20 cellular contexts compared by ENCODE assay signal in genomic region chr1:224559971-224560728, GRCh38. TPM values are rescaled to one million over a fixed set of nuclear protein-coding genes. Genes with fewer than 3 reads are reported as not detected.
DNase-seq lines count a peak whose midpoint lies in the region; FAIRE-seq and TF ChIP-seq lines count a peak whose summit lies in the region.
"Had no signal": no experiment of that assay in that cellular context is flagged by ENCODE, and none has a peak within 500 bp of the region (broad histone marks: within the 10 kb centered on the region; RNA-seq: fewer than 3 reads in every experiment).

No MANE protein-coding gene starts in this region.

- H3K4me3 ChIP-seq in breast epithelium, result no peak overlapping the region
- no peak overlapping the region for H3K4me3 ChIP-seq in skeletal muscle satellite cell (ENCODE audit: low read length)
- H3K4me3 ChIP-seq in WERI-Rb-1 (ENCODE audit: low read depth, low read length), result no peak overlapping the region
- H3K4me3 ChIP-seq: BLaER1 treated with 17β-estradiol and CSF1 and Interleukin-3, amounts not matched to agents 10 nM and 100 nM had no signal

- H3K27me3 Mint-ChIP-seq in MCF 10A (ENCODE audit: insufficient read depth, unreplicated experiment), result no peaks in the 10 kb centered on the region

- H3K4me2 ChIP-seq in skeletal muscle satellite cell (ENCODE audit: low read length), result peak overlapping the region; percentile 41
- H3K4me2 ChIP-seq: BLaER1 treated with 17β-estradiol and CSF1 and Interleukin-3, amounts not matched to agents 10 nM and 100 nM had no signal

- CTCF ChIA-PET in MCF 10A (lab: Yijun Ruan, JAX), result interaction anchor here (1.0 to 2.3 kb wide), 4 partner anchors 17 to 292 kb away, joined by 3 to 13 read pairs (median 4); no protein-coding TSS in a partner anchor
- CTCF ChIA-PET in RWPE1 (lab: Yijun Ruan, JAX), result no interaction called here

- POLR2A ChIA-PET in MCF 10A (lab: Yijun Ruan, JAX) (no interaction called here), RWPE1 (lab: Yijun Ruan, JAX; ENCODE audit: low non-redundant PET) (no interaction called here)

- H3K27ac Mint-ChIP-seq in MCF 10A (ENCODE audit: low read depth, unreplicated experiment), result peak overlapping the region; percentile 14

- FAIRE-seq in GM12891 (lab: Jason Lieb, UNC), result no peak
- FAIRE-seq: GM12892, H54 had no signal

- H3K9me3 ChIP-seq in breast epithelium (no peaks in the 10 kb centered on the region), skeletal muscle satellite cell (replicated peaks; ENCODE audit: low read length) (no peaks in the 10 kb centered on the region), WERI-Rb-1 (ENCODE audit: severe bottlenecking) (no peaks in the 10 kb centered on the region)

- no peak for TF ChIP-seq CTCF in MCF 10A (IDR thresholded peaks at IDR 0.05; ENCODE audit: unreplicated experiment)
- no peak for TF ChIP-seq CTCF in breast epithelium (IDR thresholded peaks at IDR 0.05)
- no peak for TF ChIP-seq CTCF in RWPE1 (conservative IDR thresholded peaks at IDR 0.05; ENCODE audit: low read depth)
- no peak for TF ChIP-seq CTCF in WERI-Rb-1 (IDR thresholded peaks at IDR 0.05; ENCODE audit: low read depth, low read length)

- peaks cover 35% of the 10 kb centered on the region for H3K4me1 Mint-ChIP-seq in MCF 10A (ENCODE audit: insufficient read depth, unreplicated experiment)

- TF ChIP-seq POLR2A in breast epithelium (IDR thresholded peaks at IDR 0.05) (no peak), GM12891 (IDR thresholded peaks at IDR 0.05; ENCODE audit: low read depth, low read length) (no peak)

- no peaks in the 10 kb centered on the region for H3K9me3 Mint-ChIP-seq in MCF 10A (ENCODE audit: unreplicated experiment)

- no TSS peak for BruUV-seq in MCF 10A (replicated peaks; lab: Mats Ljungman, UMichigan)

- intact Hi-C loops in MCF 10A (cut with micrococcal nuclease) (no loop called here), breast epithelium (cut with DNase I; ENCODE audit: low total_unique reads) (no loop called here)

- H3K36me3 ChIP-seq in breast epithelium, result no peaks in the 10 kb centered on the region
- H3K36me3 ChIP-seq in skeletal muscle satellite cell (ENCODE audit: insufficient read depth, low read length), result no peaks in the 10 kb centered on the region
- no peaks in the 10 kb centered on the region for H3K36me3 ChIP-seq in WERI-Rb-1
- H3K36me3 ChIP-seq: BLaER1 treated with 17β-estradiol and CSF1 and Interleukin-3, amounts not matched to agents 10 nM and 100 nM had no signal

- H3K27ac ChIP-seq in breast epithelium (no peak overlapping the region), RWPE1 (peak overlapping the region; percentile 64; the same call in 1 of the 2 replicates), epithelial cell of prostate (peak overlapping the region; percentile 82), WERI-Rb-1 (no peak overlapping the region)
- H3K27ac ChIP-seq: 22Rv1; BLaER1 treated with 17β-estradiol and CSF1 and Interleukin-3, amounts not matched to agents 10 nM and 100 nM had no signal

- no peak for DNase-seq in MCF 10A (ENCODE audit: unreplicated experiment)
- no peak for DNase-seq in breast epithelium (ENCODE audit: low spot score in 2 of 2)
- peak; percentile 62 for DNase-seq in RWPE1 (ENCODE audit: low spot score)
- no peak for DNase-seq in epithelial cell of prostate (ENCODE audit: low read depth, low spot score)
- no peak for DNase-seq in ureter (ENCODE audit: low spot score)
- no peak for DNase-seq in WERI-Rb-1
- no peak for DNase-seq in GM12891 (ENCODE audit: insufficient read length, low spot score)
- DNase-seq: DMS79 treated with DMSO at 0.1 percent for 48 hours, GF-D8, KG1, NCI-H1048, NCI-H1436 treated with DMSO at 0.1 percent for 48 hours, NCI-H2081, NCI-H510A treated with DMSO at 0.1 percent for 48 hours, Right ventricle myocardium superior had no signal

- no peaks in the 10 kb centered on the region for H3K27me3 ChIP-seq in breast epithelium
- no peaks in the 10 kb centered on the region for H3K27me3 ChIP-seq in skeletal muscle satellite cell (ENCODE audit: control insufficient read depth, insufficient read depth, low read length)
- no peaks in the 10 kb centered on the region for H3K27me3 ChIP-seq in WERI-Rb-1 (ENCODE audit: insufficient read depth, low read depth, severe bottlenecking)
- H3K27me3 ChIP-seq: BLaER1 treated with 17β-estradiol and CSF1 and Interleukin-3, amounts not matched to agents 10 nM and 100 nM had no signal

- H3K9ac ChIP-seq in skeletal muscle satellite cell (ENCODE audit: low read depth, low read length), result no peak overlapping the region
- H3K9ac ChIP-seq: BLaER1 treated with 17β-estradiol and CSF1 and Interleukin-3, amounts not matched to agents 10 nM and 100 nM had no signal

- no peak overlapping the region for H3K4me3 Mint-ChIP-seq in MCF 10A (ENCODE audit: unreplicated experiment)

- H3K4me1 ChIP-seq in breast epithelium (no peaks in the 10 kb centered on the region), skeletal muscle satellite cell (ENCODE audit: control insufficient read depth, insufficient read depth, low read length) (peaks cover 35% of the 10 kb centered on the region)

- H3K36me3 Mint-ChIP-seq in MCF 10A (ENCODE audit: insufficient read depth, unreplicated experiment), result peaks cover 4% of the 10 kb centered on the region

TF ChIP-seq in GM12891, 5 proteins besides CTCF, POLR2A, EP300 and RAD21:
- no peak for TF ChIP-seq POLR2AphosphoS5 (IDR thresholded peaks at IDR 0.05; ENCODE audit: low read depth, low read length)
- no peak for TF ChIP-seq POU2F2 (IDR thresholded peaks at IDR 0.05; ENCODE audit: low read depth, low read length)
- no peak for TF ChIP-seq PAX5 (IDR thresholded peaks at IDR 0.05; ENCODE audit: insufficient read depth, low read length, severe bottlenecking)
- no peak for TF ChIP-seq TAF1 (IDR thresholded peaks at IDR 0.05; ENCODE audit: low read depth, low read length)
- TF ChIP-seq SPI1 (IDR thresholded peaks at IDR 0.05; ENCODE audit: low read depth, low read length), result no peak
TF ChIP-seq in GM12891: peak in this region for 0.

RNA-seq across cellular contexts. Expression of gene CNIH3, which starts 56.0 kb away (rescaled TPM):
- total RNA-seq in MCF 10A (2022) (3.4 and 3.6 TPM in 2 replicates), breast epithelium (1 to 10 TPM; 3.8 to 5.2 (median 4.4) TPM), ureter (5.3 TPM)
- total RNA-seq in skeletal muscle satellite cell (2012; rRNA removed), result 1.5 and 2.8 TPM in 2 replicates
- 2.2 TPM for polyA plus RNA-seq in GM12891 (2012; ENCODE audit: low read depth, missing spikeins)

Comparison
In these comparisons a context has a peak if more than half of its experiments do, and no peak if none do; other contexts are left out.
1. H3K27ac ChIP-seq: peak in RWPE1 (single experiment) and epithelial cell of prostate (single experiment); none in breast epithelium (0 of 2) and WERI-Rb-1 (single experiment).